In genomic region chr2:231514225-231514950, GRCh38 we compare ENCODE assay signal across 8 cellular contexts.
DNase-seq lines count a peak whose midpoint lies in the region; ATAC-seq and TF ChIP-seq lines count a peak whose summit lies in the region.

No MANE protein-coding gene starts in this region.

- DNase-seq in AG09309 (ENCODE audit: low read depth), result peak; percentile 68
- DNase-seq in NCI-H226, result peak; percentile 91
- DNase-seq in activated CD4-positive, CD25-positive, alpha-beta regulatory T cell (lab: John Stamatoyannopoulos, UW), result peak; percentile 95 to 99 (median 96)
- peak; percentile 99 for DNase-seq in central memory CD4-positive, alpha-beta T cell
- DNase-seq in iris pigment epithelial cell (ENCODE audit: low read depth), result peak; percentile 97
- DNase-seq in stimulated activated CD4-positive, alpha-beta T cell treated with anti-CD3 and anti-CD28 coated beads, Interleukin-12 subunit alpha, Interleukin-12 subunit beta, amount 100 ng/mL, for 24 hours (ENCODE audit: low read depth in 2 of 2), result peak; percentile 94 to 97

- H3K4me3 ChIP-seq in AG09309 (ENCODE audit: control insufficient read depth, low read depth, low read length), result peak overlapping the region; percentile 82

- peak; percentile 100 for ATAC-seq in GM19023 (IDR thresholded peaks at IDR 0.05; ENCODE audit: unreplicated experiment)
- ATAC-seq in HG03196 (IDR thresholded peaks at IDR 0.05; ENCODE audit: unreplicated experiment), result peak; percentile 97

- no peak for TF ChIP-seq CTCF in AG09309 (IDR thresholded peaks at IDR 0.05; ENCODE audit: control insufficient read depth, insufficient read depth, low read depth, low read length, missing control alignments)

Comparison
In these comparisons a context has a peak if more than half of its experiments do, and no peak if none do; other contexts are left out.
1. Peak in every context shown above with its lines: DNase-seq, ATAC-seq and H3K4me3 ChIP-seq.